ENCODE assay signal across 1 cellular context in genomic region chr13:113420833-113421600, GRCh38.
TF ChIP-seq lines count a peak whose summit lies in the region.

No MANE protein-coding gene starts in this region.

TF ChIP-seq in GM23338, 12 proteins besides CTCF, POLR2A, EP300 and RAD21 (continued from another document):
- TF ChIP-seq ZNF462 (CRISPR knock-in tag; IDR thresholded peaks at IDR 0.05), result no peak
- no peak for TF ChIP-seq STAT1 (IDR thresholded peaks at IDR 0.05; ENCODE audit: unreplicated experiment)
- TF ChIP-seq EZH2 (IDR thresholded peaks at IDR 0.05; ENCODE audit: low read depth, unreplicated experiment), result no peak
- no peak for TF ChIP-seq ZNF331 (CRISPR knock-in tag; IDR thresholded peaks at IDR 0.05; ENCODE audit: low read depth)
- TF ChIP-seq ZNF114 (CRISPR knock-in tag; IDR thresholded peaks at IDR 0.05), result no peak
